9 cellular contexts compared by ENCODE assay signal in the genomic region with DNA sequence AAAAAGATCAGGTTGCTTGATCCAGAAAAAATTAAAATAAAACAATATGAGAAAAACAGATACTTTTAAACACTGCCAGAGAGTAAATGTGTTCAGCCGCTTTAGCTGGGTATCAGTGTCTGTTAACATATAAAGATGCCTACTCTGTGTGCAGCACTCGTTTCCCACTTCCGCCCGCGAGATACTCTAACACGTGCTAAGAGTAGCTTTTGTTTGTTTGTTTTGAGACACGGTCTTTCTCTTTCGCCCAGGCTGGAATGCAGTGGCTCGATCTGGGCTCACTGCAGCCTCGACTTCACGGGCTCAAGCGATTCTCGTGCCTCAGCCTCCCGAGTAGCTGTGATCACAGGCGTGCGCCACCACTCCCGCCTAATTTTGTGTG. TPM values are rescaled to one million over a fixed set of nuclear protein-coding genes. Genes with fewer than 3 reads are reported as not detected.
DNase-seq lines count a peak whose midpoint lies in the region; ATAC-seq, FAIRE-seq and TF ChIP-seq lines count a peak whose summit lies in the region.
"Had no signal": no experiment of that assay in that cellular context is flagged by ENCODE, and none has a peak within 500 bp of the region (broad histone marks: within the 10 kb centered on the region; RNA-seq: fewer than 3 reads in every experiment).

No MANE protein-coding gene starts in this region.

- H3K36me3 ChIP-seq in astrocyte (ENCODE audit: insufficient read depth, low read length): no peaks in the 10 kb centered on the region
- peaks cover 1% of the 10 kb centered on the region for H3K36me3 ChIP-seq in kidney epithelial cell (ENCODE audit: control insufficient read depth, insufficient read depth, low read length)
- no peaks in the 10 kb centered on the region for H3K36me3 ChIP-seq in testis (ENCODE audit: low read depth, missing control alignments)

- H3K36me3 Mint-ChIP-seq in astrocyte (ENCODE audit: low read depth, unreplicated experiment): peaks cover 4% of the 10 kb centered on the region

- H2AFZ ChIP-seq in astrocyte (ENCODE audit: low read depth, low read length): peak overlapping the region; percentile 88

- peak overlapping the region; percentile 96 for H3K4me3 ChIP-seq in LNCaP clone FGC (ENCODE audit: low read depth, low read length)
- H3K4me3 ChIP-seq in astrocyte (ENCODE audit: insufficient read depth, low read depth, low read length): peak overlapping the region; percentile 82
- H3K4me3 ChIP-seq in kidney epithelial cell (ENCODE audit: low read depth, low read length): peak overlapping the region; percentile 11
- peak overlapping the region; percentile 79 to 86 for H3K4me3 ChIP-seq in testis

- 31 to 41% methylated on average over 17 of the region's 17 CpGs for WGBS in testis, 2 donors

- intact Hi-C loops in testis (cut with DNase I; ENCODE audit: low total_unique reads): no loop called here

- H4K20me1 ChIP-seq in astrocyte (ENCODE audit: insufficient read depth, low read length): peaks cover 13% of the 10 kb centered on the region

- H3K27ac Mint-ChIP-seq in astrocyte (ENCODE audit: unreplicated experiment): no peak overlapping the region

- no peaks in the 10 kb centered on the region for H3K9me3 Mint-ChIP-seq in astrocyte (ENCODE audit: unreplicated experiment)

- ATAC-seq in HG02759 (IDR thresholded peaks at IDR 0.05; ENCODE audit: unreplicated experiment) (no peak), GM19328 (IDR thresholded peaks at IDR 0.05; ENCODE audit: unreplicated experiment) (no peak)

- H3K27me3 ChIP-seq in astrocyte (ENCODE audit: insufficient read depth, low read length) (no peaks in the 10 kb centered on the region), kidney epithelial cell (ENCODE audit: control insufficient read depth, insufficient read depth, low read length) (no peaks in the 10 kb centered on the region), testis (no peaks in the 10 kb centered on the region)
- H3K27me3 ChIP-seq: adrenal gland had no signal

- peak overlapping the region; percentile 93 for H3K4me3 Mint-ChIP-seq in astrocyte (ENCODE audit: unreplicated experiment)

- H3K4me1 Mint-ChIP-seq in astrocyte (ENCODE audit: low read depth, unreplicated experiment): peaks cover 4% of the 10 kb centered on the region

- FAIRE-seq in astrocyte (lab: Jason Lieb, UNC): no peak

- no peak for TF ChIP-seq CTCF in LNCaP clone FGC (IDR thresholded peaks at IDR 0.05; ENCODE audit: control insufficient read depth, extremely low read depth, insufficient read depth)
- no peak for TF ChIP-seq CTCF in astrocyte (IDR thresholded peaks at IDR 0.05; ENCODE audit: insufficient read depth, low read depth, low read length)
- TF ChIP-seq CTCF in kidney epithelial cell (IDR thresholded peaks at IDR 0.05; ENCODE audit: insufficient read depth, low read length, poor library complexity, severe bottlenecking): no peak
- TF ChIP-seq CTCF in testis (IDR thresholded peaks at IDR 0.05): no peak

- H3K27ac ChIP-seq in astrocyte (ENCODE audit: low read depth, low read length): no peak overlapping the region
- H3K27ac ChIP-seq in testis: no peak overlapping the region

- H3K79me2 ChIP-seq in astrocyte (ENCODE audit: insufficient read depth, low read length): peaks cover 17% of the 10 kb centered on the region

- no peak for TF ChIP-seq POLR2A in testis (IDR thresholded peaks at IDR 0.05)

- peak; percentile 76 for DNase-seq in NCI-H748 (lab: John Stamatoyannopoulos, UW; ENCODE audit: unreplicated experiment)
- no peak for DNase-seq in NCI-H748 treated with DMSO at 0.1 percent for 48 hours (lab: John Stamatoyannopoulos, UW)
- DNase-seq in LNCaP clone FGC (ENCODE audit: low read depth): no peak
- DNase-seq in astrocyte (ENCODE audit: low read depth): no peak
- DNase-seq in kidney epithelial cell (ENCODE audit: low read depth): no peak
- peak; percentile 42 for DNase-seq in testis

- peak overlapping the region; percentile 96 for H3K4me2 ChIP-seq in astrocyte (ENCODE audit: low read length)

- no peak overlapping the region for H3K9ac ChIP-seq in astrocyte (ENCODE audit: low read length)

- no peaks in the 10 kb centered on the region for H3K9me3 ChIP-seq in astrocyte (ENCODE audit: insufficient read depth, low read depth, low read length)
- no peaks in the 10 kb centered on the region for H3K9me3 ChIP-seq in testis
- H3K9me3 ChIP-seq: adrenal gland had no signal

- peaks cover 8% of the 10 kb centered on the region for H3K4me1 ChIP-seq in astrocyte (ENCODE audit: insufficient read depth, low read length)
- H3K4me1 ChIP-seq in testis: peaks cover 10% of the 10 kb centered on the region

- no peaks in the 10 kb centered on the region for H3K27me3 Mint-ChIP-seq in astrocyte (ENCODE audit: low read depth, unreplicated experiment)

RNA-seq across cellular contexts. Expression of gene MEN1, which starts 0.5 kb away (rescaled TPM):
- total RNA-seq in astrocyte (26.0 and 27.5 TPM in 2 replicates), kidney epithelial cell (24.6 and 28.5 TPM in 2 replicates), testis (10 to 100 TPM; 36.7 to 40.8 TPM)
- 29.7 TPM for polyA plus RNA-seq in testis (ENCODE audit: insufficient read depth, low read depth, low replicate concordance)

RNA-seq across cellular contexts. Expression of gene MAP4K2, which starts 7.9 kb away (rescaled TPM):
- 11.2 and 12.3 TPM in 2 replicates for total RNA-seq in astrocyte
- total RNA-seq in kidney epithelial cell: 33.2 and 40.6 TPM in 2 replicates
- total RNA-seq in testis: 10 to 100 TPM; 27.7 to 29.8 TPM
- 14.9 TPM for polyA plus RNA-seq in testis (ENCODE audit: insufficient read depth, low read depth, low replicate concordance)

RNA-seq across cellular contexts. Expression of gene SF1, which starts 32.5 kb away (rescaled TPM):
- total RNA-seq in astrocyte: 210 and 215 TPM in 2 replicates
- total RNA-seq in kidney epithelial cell: 194 and 216 TPM in 2 replicates
- total RNA-seq in testis: 100 to 1,000 TPM; 431 to 499 TPM
- 455 TPM for polyA plus RNA-seq in testis (ENCODE audit: insufficient read depth, low read depth, low replicate concordance)

RNA-seq across cellular contexts. Expression of gene CDC42BPG, which starts 33.6 kb away (rescaled TPM):
- total RNA-seq in astrocyte: 2.0 and 4.6 TPM in 2 replicates
- 10.7 and 12.8 TPM in 2 replicates for total RNA-seq in kidney epithelial cell
- total RNA-seq in testis: 1 to 10 TPM; 7.6 to 9.2 TPM
- 5.3 TPM for polyA plus RNA-seq in testis (ENCODE audit: insufficient read depth, low read depth, low replicate concordance)

RNA-seq across cellular contexts. Expression of gene PYGM, which starts 51.1 kb away (rescaled TPM):
- 0.68 and 1.0 TPM in 2 replicates for total RNA-seq in astrocyte
- total RNA-seq in kidney epithelial cell: 0.17 and 0.27 TPM in 2 replicates
- 10 to 100 TPM; 12.1 to 14.4 TPM for total RNA-seq in testis
- polyA plus RNA-seq in testis (ENCODE audit: insufficient read depth, low read depth, low replicate concordance): 14.2 TPM

Comparison
In these comparisons a context has a peak if more than half of its experiments do, and no peak if none do; other contexts are left out.
1. DNase-seq: peak in NCI-H748 (single experiment) and testis (single experiment); none in NCI-H748 treated with DMSO at 0.1 percent for 48 hours (single experiment), LNCaP clone FGC (single experiment), astrocyte (single experiment) and kidney epithelial cell (single experiment).
2. H3K4me3 ChIP-seq: peak in every context shown above with its lines; median percentile 96 in LNCaP clone FGC; 82 in testis; 82 in astrocyte; 11 in kidney epithelial cell.